In genomic region chr20:56388882-56389281, GRCh38 we compare ENCODE assay signal across 1 cellular context.
TF ChIP-seq lines count a peak whose summit lies in the region.

No MANE protein-coding gene starts in this region.

TF ChIP-seq in HepG2, 621 proteins besides CTCF, POLR2A, EP300 and RAD21:
- TF ChIP-seq TAF1 (CRISPR knock-in tag; IDR thresholded peaks at IDR 0.05) (no peak), CAMTA2 (CRISPR knock-in tag; IDR thresholded peaks at IDR 0.05; ENCODE audit: borderline replicate concordance) (no peak), MAFK (conservative IDR thresholded peaks at IDR 0.05 in 1 of 2, IDR thresholded peaks at IDR 0.05 in 1 of 2; ENCODE audit: low read length in 2 of 2) (peak; percentile 54 to 65), ZNF510 (CRISPR knock-in tag; IDR thresholded peaks at IDR 0.05; ENCODE audit: low read depth) (no peak), ZFX (CRISPR knock-in tag; IDR thresholded peaks at IDR 0.05; ENCODE audit: low read depth) (peak; percentile 12; the same call in 1 of the 2 replicates), ZNF251 (CRISPR knock-in tag; IDR thresholded peaks at IDR 0.05) (no peak), RBAK (CRISPR knock-in tag; IDR thresholded peaks at IDR 0.05) (no peak)
